1 cellular context compared by ENCODE assay signal in the genomic region with DNA sequence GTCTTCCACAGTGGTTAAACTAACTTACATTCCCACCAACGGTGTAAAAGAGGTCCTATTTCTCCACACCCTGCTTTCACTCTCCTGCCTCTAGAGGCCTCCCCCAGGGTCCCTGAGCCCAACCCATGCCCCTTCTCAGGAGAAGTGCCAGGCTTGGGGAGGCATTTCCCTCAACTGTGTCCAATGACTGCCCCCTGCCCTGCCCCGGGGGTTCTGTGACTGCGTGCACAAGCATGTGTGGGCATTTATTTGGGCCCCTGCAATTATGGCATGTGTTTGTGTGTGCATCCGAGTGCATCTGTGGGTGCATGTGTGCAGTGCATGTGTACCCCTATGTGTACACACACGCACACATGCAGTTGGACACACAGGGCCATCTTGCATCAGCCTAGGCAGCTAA.
TF ChIP-seq lines count a peak whose summit lies in the region.

No MANE protein-coding gene starts in this region.

TF ChIP-seq in IMR-90, 13 proteins besides CTCF, POLR2A, EP300 and RAD21 (continued from another document):
- TF ChIP-seq MAZ (IDR thresholded peaks at IDR 0.05; ENCODE audit: borderline replicate concordance, low read depth, low read length) (no peak), MAFK (IDR thresholded peaks at IDR 0.05; ENCODE audit: low read depth, low read length) (no peak), SMC3 (IDR thresholded peaks at IDR 0.05; ENCODE audit: low read depth, low read length) (no peak), BHLHE40 (IDR thresholded peaks at IDR 0.05; ENCODE audit: low read depth, low read length) (no peak)
